In genomic region chr13:96426160-96426559, GRCh38 we compare ENCODE assay signal across 17 cellular contexts.
"Had no signal": no experiment of that assay in that cellular context is flagged by ENCODE, and none has a peak within 500 bp of the region (broad histone marks: within the 10 kb centered on the region; RNA-seq: fewer than 3 reads in every experiment).

No MANE protein-coding gene starts in this region.

- DNase-seq: activated B cell treated with CpG ODN at 0.5 μM for 24 hours; activated CD4-positive, alpha-beta memory T cell treated with anti-CD3 and anti-CD28 coated beads, Interleukin-2, amount 10 ng/mL, durations not matched to agents 7 days and 5 days; activated CD4-positive, alpha-beta T cell treated with anti-CD3 and anti-CD28 coated beads for 4 hours; activated CD8-positive, alpha-beta memory T cell treated with anti-CD3 and anti-CD28 coated beads, Interleukin-2, amount 10 ng/mL, durations not matched to agents 7 days and 5 days; effector CD8-positive, alpha-beta T cell; heart left ventricle; left ventricle myocardium inferior; mammary epithelial cell; stimulated activated CD4-positive, alpha-beta T cell treated with anti-CD3 and anti-CD28 coated beads, Interleukin-12 subunit alpha, Interleukin-12 subunit beta, amount 100 ng/mL, for 4 hours; stimulated activated CD4-positive, alpha-beta T cell treated with anti-CD3 and anti-CD28 coated beads, Interleukin-1b, Interleukin-23, amount 100 ng/mL, for 48 hours; stimulated activated naive CD4-positive, alpha-beta T cell treated with Interleukin-2 at 50 U/mL for 16 hours; substantia nigra; tibial artery had no signal

- H3K4me3 Mint-ChIP-seq: activated B cell treated with CpG ODN at 0.5 μM for 24 hours; activated CD4-positive, alpha-beta memory T cell treated with anti-CD3 and anti-CD28 coated beads, Interleukin-2, amount 10 ng/mL, durations not matched to agents 7 days and 5 days; activated CD8-positive, alpha-beta memory T cell treated with anti-CD3 and anti-CD28 coated beads, Interleukin-2, amount 10 ng/mL, durations not matched to agents 7 days and 5 days; activated naive CD8-positive, alpha-beta T cell; dendritic cell treated with granulocyte-macrophage colony-stimulating factor and Interleukin-4, amounts not matched to agents 40 ng/mL and 50 ng/mL, for 4 days; neural crest cell had no signal

- H3K9me3 Mint-ChIP-seq: activated CD4-positive, alpha-beta memory T cell treated with anti-CD3 and anti-CD28 coated beads, Interleukin-2, amount 10 ng/mL, durations not matched to agents 7 days and 5 days; neural crest cell had no signal

- ATAC-seq: activated CD8-positive, alpha-beta memory T cell treated with anti-CD3 and anti-CD28 coated beads, Interleukin-2, amount 10 ng/mL, durations not matched to agents 7 days and 5 days; gastroesophageal sphincter; heart left ventricle had no signal

- H3K36me3 Mint-ChIP-seq: activated CD8-positive, alpha-beta memory T cell treated with anti-CD3 and anti-CD28 coated beads, Interleukin-2, amount 10 ng/mL, durations not matched to agents 7 days and 5 days; activated naive CD8-positive, alpha-beta T cell had no signal

- H3K27ac Mint-ChIP-seq: activated B cell treated with CpG ODN at 0.5 μM for 24 hours; activated CD4-positive, alpha-beta memory T cell treated with anti-CD3 and anti-CD28 coated beads, Interleukin-2, amount 10 ng/mL, durations not matched to agents 7 days and 5 days; activated CD8-positive, alpha-beta memory T cell treated with anti-CD3 and anti-CD28 coated beads, Interleukin-2, amount 10 ng/mL, durations not matched to agents 7 days and 5 days; activated naive CD8-positive, alpha-beta T cell; dendritic cell treated with granulocyte-macrophage colony-stimulating factor and Interleukin-4, amounts not matched to agents 40 ng/mL and 50 ng/mL, for 4 days had no signal

- H3K27me3 Mint-ChIP-seq: activated B cell treated with CpG ODN at 0.5 μM for 24 hours; activated CD4-positive, alpha-beta memory T cell treated with anti-CD3 and anti-CD28 coated beads, Interleukin-2, amount 10 ng/mL, durations not matched to agents 7 days and 5 days; activated CD8-positive, alpha-beta memory T cell treated with anti-CD3 and anti-CD28 coated beads, Interleukin-2, amount 10 ng/mL, durations not matched to agents 7 days and 5 days; activated naive CD8-positive, alpha-beta T cell; dendritic cell treated with granulocyte-macrophage colony-stimulating factor and Interleukin-4, amounts not matched to agents 40 ng/mL and 50 ng/mL, for 4 days had no signal

- H3K4me1 Mint-ChIP-seq: activated B cell treated with CpG ODN at 0.5 μM for 24 hours; activated CD4-positive, alpha-beta memory T cell treated with anti-CD3 and anti-CD28 coated beads, Interleukin-2, amount 10 ng/mL, durations not matched to agents 7 days and 5 days; activated CD8-positive, alpha-beta memory T cell treated with anti-CD3 and anti-CD28 coated beads, Interleukin-2, amount 10 ng/mL, durations not matched to agents 7 days and 5 days; neural crest cell had no signal
